18 cellular contexts compared by ENCODE assay signal in genomic region chr20:40860487-40860902, GRCh38.
DNase-seq lines count a peak whose midpoint lies in the region; ATAC-seq and TF ChIP-seq lines count a peak whose summit lies in the region.
"Had no signal": no experiment of that assay in that cellular context is flagged by ENCODE, and none has a peak within 500 bp of the region (broad histone marks: within the 10 kb centered on the region; RNA-seq: fewer than 3 reads in every experiment).

No MANE protein-coding gene starts in this region.

- CTCF ChIA-PET in RWPE1 (lab: Yijun Ruan, JAX): interaction anchor here (0.6 to 1.5 kb wide), 5 partner anchors 9 to 119 kb away, joined by 3 to 4 read pairs (median 3); no protein-coding TSS in a partner anchor

- no peak for TF ChIP-seq CTCF in RWPE1 (conservative IDR thresholded peaks at IDR 0.05; ENCODE audit: low read depth)
- TF ChIP-seq CTCF in fibroblast of mammary gland (conservative IDR thresholded peaks at IDR 0.05; ENCODE audit: control insufficient read depth, insufficient read depth, low read depth, low read length): no peak
- no peak for TF ChIP-seq CTCF in GM20000 (IDR thresholded peaks at IDR 0.05; ENCODE audit: extremely low read depth, missing control alignments)

- DNase-seq in GM03348 (ENCODE audit: low spot score) (peak; percentile 29), RWPE1 (ENCODE audit: low spot score) (peak; percentile 67), fibroblast of mammary gland (ENCODE audit: low read depth) (peak; percentile 87), sciatic nerve (ENCODE audit: low spot score) (no peak), left lobe of liver (ENCODE audit: low spot score) (no peak), NOMO-1 treated with dmso at 0.1 percent for 144 hours (lab: John Stamatoyannopoulos, UW; ENCODE audit: unreplicated experiment) (no peak), GM20000 (ENCODE audit: low spot score) (no peak)
- DNase-seq: activated CD4-positive, alpha-beta T cell treated with anti-CD3 and anti-CD28 coated beads for 1 hour; activated T-cell treated with anti-CD3 and anti-CD28 coated beads, Interleukin-2, amount 50 U/mL, for 72 hours; CD8-positive, alpha-beta T cell; lower lobe of right lung; NCI-H1105; NCI-H446 treated with DMSO at 0.1 percent for 48 hours; OCI-M1; spleen; T-helper 1 cell had no signal

- H3K27ac ChIP-seq in RWPE1: no peak overlapping the region
- H3K27ac ChIP-seq: lower lobe of right lung, neutrophil, spleen had no signal

- POLR2A ChIA-PET in RWPE1 (lab: Yijun Ruan, JAX; ENCODE audit: low non-redundant PET): no interaction called here

- no peak overlapping the region for H3K4me3 ChIP-seq in fibroblast of mammary gland (ENCODE audit: control insufficient read depth, low read depth, low read length)
- H3K4me3 ChIP-seq: lower lobe of right lung, spleen had no signal

- ATAC-seq in sciatic nerve: peak; percentile 39
- no peak for ATAC-seq in left lobe of liver
- no peak for ATAC-seq in GM18867 (IDR thresholded peaks at IDR 0.05; ENCODE audit: unreplicated experiment)
- ATAC-seq: activated T-cell treated with anti-CD3 and anti-CD28 coated beads, Interleukin-2, amount 50 U/mL, for 72 hours; CD8-positive, alpha-beta T cell; lower lobe of right lung had no signal

- intact Hi-C loops in sciatic nerve (cut with DNase I): no loop called here

Comparison
In these comparisons a context has a peak if more than half of its experiments do, and no peak if none do; other contexts are left out.
1. DNase-seq: peak in GM03348 (single experiment), RWPE1 (single experiment) and fibroblast of mammary gland (single experiment); none in sciatic nerve (single experiment), left lobe of liver (single experiment), NOMO-1 treated with dmso at 0.1 percent for 144 hours (single experiment) and GM20000 (single experiment).